In genomic region chr5:101163088-101163487, GRCh38 we compare ENCODE assay signal across 32 cellular contexts.
"Had no signal": no experiment of that assay in that cellular context is flagged by ENCODE, and none has a peak within 500 bp of the region (broad histone marks: within the 10 kb centered on the region; RNA-seq: fewer than 3 reads in every experiment).

No MANE protein-coding gene starts in this region.

- H2AFZ ChIP-seq: PC-9 had no signal

- H3K4me2 ChIP-seq: KMS-11, PC-9 had no signal

- H3K4me3 ChIP-seq: PC-9 had no signal

- H3K36me3 ChIP-seq: brain microvascular endothelial cell, WERI-Rb-1 had no signal

- H3K27me3 ChIP-seq: brain microvascular endothelial cell had no signal

- H3K9ac ChIP-seq: KMS-11 had no signal

- DNase-seq: activated CD4-positive, alpha-beta T cell treated with anti-CD3 and anti-CD28 coated beads, Interleukin-2, amount 10 ng/mL, durations not matched to agents 24 days and 14 days; activated CD4-positive, alpha-beta T cell treated with anti-CD3 and anti-CD28 coated beads, Interleukin-2, amount 50 U/mL, for 4 hours; activated CD8-positive, alpha-beta T cell treated with anti-CD3 and anti-CD28 coated beads for 36 hours; activated effector memory CD4-positive, alpha-beta T cell treated with anti-CD3 and anti-CD28 coated beads, Interleukin-2, amount 50 U/mL, for 16 hours; activated naive CD4-positive, alpha-beta T cell; activated naive CD4-positive, alpha-beta T cell treated with anti-CD3 and anti-CD28 coated beads, Interleukin-2, amount 50 U/mL, for 16 hours; activated naive CD8-positive, alpha-beta T cell treated with anti-CD3 and anti-CD28 coated beads for 36 hours; activated T-cell treated with anti-CD3 and anti-CD28 coated beads, Interleukin-2, amount 50 U/mL, for 1 hour; activated T-cell treated with anti-CD3 and anti-CD28 coated beads, Interleukin-2, amount 50 U/mL, for 72 hours; amniotic stem cell; aorta; brain microvascular endothelial cell; MM.1S; MV-4-11; NCI-H1092; NCI-H1436 treated with DMSO at 0.1 percent for 48 hours; NCI-H1694 treated with DMSO at 0.1 percent for 48 hours; NCI-H2029; NCI-H345; NCI-H526; NCI-H748 treated with DMSO at 0.1 percent for 48 hours; PC-9; SIG-M5; T-cell; T-helper 17 cell; T-helper 9 cell; WERI-Rb-1 had no signal

- H3K27ac ChIP-seq: brain microvascular endothelial cell, KMS-11, PC-9, RWPE1, WERI-Rb-1 had no signal

- ATAC-seq: activated CD8-positive, alpha-beta T cell treated with anti-CD3 and anti-CD28 coated beads for 36 hours; activated T-cell treated with anti-CD3 and anti-CD28 coated beads, Interleukin-2, amount 50 U/mL, for 72 hours; activated T-helper 17 cell treated with anti-CD3 and anti-CD28 coated beads, Interleukin-2, amount 50 U/mL, for 72 hours; Right ventricle myocardium inferior; SK-N-SH treated with all-trans-retinoic acid at 6 μM for 48 hours; T-cell; T-helper 17 cell had no signal
